17 cellular contexts compared by ENCODE assay signal in the genomic region with DNA sequence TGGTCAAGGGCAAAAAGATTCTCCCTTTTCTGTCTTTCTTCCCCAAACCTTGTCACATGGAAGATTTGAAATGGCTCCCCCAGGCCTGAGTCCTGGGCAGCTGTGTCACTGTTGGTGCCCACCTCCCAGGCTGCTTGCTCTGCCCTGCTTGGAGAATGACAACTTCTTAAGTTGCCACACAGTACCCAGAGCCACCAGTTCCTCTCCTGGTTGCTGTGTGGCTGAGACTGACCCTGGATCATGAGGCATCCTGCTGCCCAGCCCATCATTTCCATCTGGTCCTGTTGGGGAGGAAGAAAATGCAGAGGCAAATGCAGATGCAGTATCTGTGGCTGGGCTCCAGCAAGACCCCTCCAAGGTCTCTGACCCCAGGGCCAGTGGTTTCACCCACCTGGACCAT.
"Had no signal": no experiment of that assay in that cellular context is flagged by ENCODE, and none has a peak within 500 bp of the region (broad histone marks: within the 10 kb centered on the region; RNA-seq: fewer than 3 reads in every experiment).

No MANE protein-coding gene starts in this region.

- H3K4me3 Mint-ChIP-seq: naive thymus-derived CD8-positive, alpha-beta T cell had no signal

- H3K9me3 ChIP-seq: colonic mucosa, esophagus squamous epithelium, mucosa of descending colon, neutrophil, thoracic aorta had no signal

- H3K27ac Mint-ChIP-seq: naive thymus-derived CD8-positive, alpha-beta T cell had no signal

- H3K4me3 ChIP-seq: colonic mucosa, esophagus squamous epithelium, heart right ventricle, mucosa of descending colon, stomach, thoracic aorta, transverse colon had no signal

- H3K36me3 ChIP-seq: colonic mucosa, esophagus squamous epithelium, heart right ventricle, neutrophil, stomach, thoracic aorta, transverse colon had no signal

- H3K27ac ChIP-seq: colonic mucosa, esophagus squamous epithelium, heart right ventricle, neutrophil, stomach, thoracic aorta, transverse colon had no signal

- H3K4me1 ChIP-seq: colonic mucosa, esophagus squamous epithelium, transverse colon had no signal

- DNase-seq: colonic mucosa; dermis blood vessel endothelial cell; esophagus squamous epithelium; foreskin melanocyte; heart right ventricle; mucosa of descending colon; naive thymus-derived CD8-positive, alpha-beta T cell; right cardiac atrium; small intestine; stimulated activated CD4-positive, alpha-beta T cell treated with anti-CD3 and anti-CD28 coated beads, Interleukin-12 subunit alpha, Interleukin-12 subunit beta, amount 100 ng/mL, for 4 hours; stimulated activated naive CD4-positive, alpha-beta T cell; stomach; substantia nigra; transverse colon had no signal

- ATAC-seq: heart right ventricle; left lobe of liver; mucosa of descending colon; naive thymus-derived CD8-positive, alpha-beta T cell; right cardiac atrium had no signal

- H3K36me3 Mint-ChIP-seq: naive thymus-derived CD8-positive, alpha-beta T cell had no signal

- H3K27me3 ChIP-seq: colonic mucosa had no signal
